ENCODE assay signal across 25 cellular contexts in genomic region chr9:119544492-119544891, GRCh38.
"Had no signal": no experiment of that assay in that cellular context is flagged by ENCODE, and none has a peak within 500 bp of the region (broad histone marks: within the 10 kb centered on the region; RNA-seq: fewer than 3 reads in every experiment).

No MANE protein-coding gene starts in this region.

- H3K4me1 Mint-ChIP-seq: activated T-helper 17 cell treated with anti-CD3 and anti-CD28 coated beads, Interleukin-2, amount 50 U/mL, for 72 hours; central memory CD8-positive, alpha-beta T cell had no signal

- ATAC-seq: activated CD8-positive, alpha-beta T cell treated with anti-CD3 and anti-CD28 coated beads for 36 hours; activated T-cell treated with anti-CD3 and anti-CD28 coated beads, Interleukin-2, amount 50 U/mL, for 4 hours; activated T-helper 17 cell treated with anti-CD3 and anti-CD28 coated beads, Interleukin-2, amount 50 U/mL, for 72 hours; foreskin keratinocyte; gastrocnemius medialis; heart left ventricle; WTC11 had no signal

- H3K27me3 Mint-ChIP-seq: activated CD8-positive, alpha-beta T cell treated with anti-CD3 and anti-CD28 coated beads for 36 hours; activated T-helper 17 cell treated with anti-CD3 and anti-CD28 coated beads, Interleukin-2, amount 50 U/mL, for 72 hours; central memory CD8-positive, alpha-beta T cell; dendritic cell treated with granulocyte-macrophage colony-stimulating factor and Interleukin-4, amounts not matched to agents 40 ng/mL and 50 ng/mL, for 4 days had no signal

- H3K27ac Mint-ChIP-seq: activated CD8-positive, alpha-beta T cell treated with anti-CD3 and anti-CD28 coated beads for 36 hours; activated naive CD8-positive, alpha-beta T cell; activated T-helper 17 cell treated with anti-CD3 and anti-CD28 coated beads, Interleukin-2, amount 50 U/mL, for 72 hours; dendritic cell treated with granulocyte-macrophage colony-stimulating factor and Interleukin-4, amounts not matched to agents 40 ng/mL and 50 ng/mL, for 4 days; WTC11 had no signal

- DNase-seq: activated CD4-positive, alpha-beta T cell treated with anti-CD3 and anti-CD28 coated beads for 48 hours; activated CD4-positive, alpha-beta T cell treated with anti-CD3 and anti-CD28 coated beads, Interleukin-2, amount 50 U/mL, for 1 hour; activated CD4-positive, alpha-beta T cell treated with anti-CD3 and anti-CD28 coated beads, Interleukin-2, amount 50 U/mL, for 48 hours; activated CD8-positive, alpha-beta memory T cell treated with anti-CD3 and anti-CD28 coated beads for 24 hours; activated CD8-positive, alpha-beta T cell treated with anti-CD3 and anti-CD28 coated beads for 36 hours; activated effector memory CD4-positive, alpha-beta T cell treated with Interleukin-2 at 50 U/mL for 16 hours; activated gamma-delta T cell treated with Interleukin-2 at 50 U/mL for 16 hours; activated naive CD4-positive, alpha-beta T cell treated with anti-CD3 and anti-CD28 coated beads, Interleukin-2, amount 50 U/mL, for 16 hours; activated naive CD4-positive, alpha-beta T cell treated with Interleukin-2 at 50 U/mL for 16 hours; activated T-cell treated with anti-CD3 and anti-CD28 coated beads, Interleukin-2, amount 50 U/mL, for 4 hours; amniotic stem cell; anterior cingulate cortex; brain microvascular endothelial cell; dorsolateral prefrontal cortex; effector memory CD4-positive, alpha-beta T cell; erythroblast; foreskin keratinocyte; gastrocnemius medialis; glutamatergic neuron; heart left ventricle had no signal

- H3K4me3 Mint-ChIP-seq: activated CD8-positive, alpha-beta T cell treated with anti-CD3 and anti-CD28 coated beads for 36 hours; activated naive CD8-positive, alpha-beta T cell; activated T-cell treated with anti-CD3 and anti-CD28 coated beads, Interleukin-2, amount 50 U/mL, for 4 hours; activated T-helper 17 cell treated with anti-CD3 and anti-CD28 coated beads, Interleukin-2, amount 50 U/mL, for 72 hours; central memory CD8-positive, alpha-beta T cell; dendritic cell treated with granulocyte-macrophage colony-stimulating factor and Interleukin-4, amounts not matched to agents 40 ng/mL and 50 ng/mL, for 4 days; WTC11 had no signal

- H3K36me3 Mint-ChIP-seq: activated naive CD8-positive, alpha-beta T cell; WTC11 had no signal

- H3K9me3 Mint-ChIP-seq: activated CD8-positive, alpha-beta T cell treated with anti-CD3 and anti-CD28 coated beads for 36 hours; activated T-helper 17 cell treated with anti-CD3 and anti-CD28 coated beads, Interleukin-2, amount 50 U/mL, for 72 hours; dendritic cell treated with granulocyte-macrophage colony-stimulating factor and Interleukin-4, amounts not matched to agents 40 ng/mL and 50 ng/mL, for 4 days had no signal
